In the genomic region with DNA sequence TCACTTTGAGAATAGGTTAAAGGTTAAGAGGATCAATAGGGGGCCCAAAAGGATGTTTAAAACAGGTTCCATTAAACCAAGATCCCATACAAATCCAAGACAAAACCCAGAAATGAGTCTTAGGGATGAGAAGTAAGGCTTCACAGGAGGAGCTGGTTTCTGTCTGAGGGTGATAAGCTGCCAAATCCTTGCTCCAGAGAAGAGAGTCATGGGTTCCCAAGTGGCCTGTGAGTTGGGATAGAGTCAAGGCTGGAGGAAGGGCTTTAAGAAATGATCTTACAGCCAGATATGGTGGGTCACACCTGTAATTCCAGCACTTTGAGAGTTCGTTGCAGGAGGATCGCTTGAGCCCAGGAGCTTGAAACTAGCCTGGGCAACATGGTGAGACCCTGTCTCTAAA, we compare ENCODE assay signal across 19 cellular contexts. TPM values are rescaled to one million over a fixed set of nuclear protein-coding genes. Genes with fewer than 3 reads are reported as not detected.
A peak's percentile ranks its signal among the peaks of the same experiment; 100 is the strongest.
DNase-seq lines count a peak whose midpoint lies in the region; ATAC-seq, FAIRE-seq and TF ChIP-seq lines count a peak whose summit lies in the region.
"Had no signal": no experiment of that assay in that cellular context is flagged by ENCODE, and none has a peak within 500 bp of the region (broad histone marks: within the 10 kb centered on the region; RNA-seq: fewer than 3 reads in every experiment).

No MANE protein-coding gene starts in this region.

- CTCF ChIA-PET in IMR-90 (lab: Yijun Ruan, JAX) (interaction anchor here (0.7 kb wide), 1 partner anchor 173 kb away, joined by 3 read pairs; no protein-coding TSS in a partner anchor), H1 (lab: Charles Lee; ENCODE audit: partially characterized antibody) (interaction anchor here (1.0 to 1.1 kb wide), 2 partner anchors 199 to 301 kb away, joined by 3 read pairs; no protein-coding TSS in a partner anchor), RWPE1 (lab: Yijun Ruan, JAX) (interaction anchor here (0.7 kb wide), 1 partner anchor 160 kb away, joined by 3 read pairs; no protein-coding TSS in a partner anchor)

- no peak for FAIRE-seq in H1 (lab: Jason Lieb, UNC)
- FAIRE-seq: A549, GM12878, GM18507 had no signal

- no CpG with 5 or more reads among the region's 2 CpGs for WGBS in IMR-90 (ENCODE audit: extremely low coverage in 2 of 2, insufficient read length in 1 of 2), 2 experiments
- WGBS in H1 (ENCODE audit: extremely low coverage in 1 of 2, insufficient coverage in 1 of 2, insufficient read length in 1 of 2, insufficient replicate concordance in 2 of 2, low coverage in 1 of 2, low lambda C conversion rate in 2 of 2, missing lambda C conversion rate in 1 of 2), 2 experiments = 94% methylated on average over 2 of the region's 2 CpGs; no CpG with 5 or more reads in 1 of the 2 experiments
- no CpG with 5 or more reads among the region's 2 CpGs for WGBS in trophoblast cell (ENCODE audit: extremely low coverage, insufficient coverage, insufficient read length)

- H3K14ac ChIP-seq in IMR-90 (replicated peaks; ENCODE audit: low read depth, low read length) (0 out of 2 replicates have a peak overlapping the region, but pooled peaks have one; percentile 38), H1 (ENCODE audit: insufficient read length) (no peak overlapping the region), trophoblast cell (ENCODE audit: low read length) (no peak overlapping the region)

- H2AK5ac ChIP-seq in IMR-90 (ENCODE audit: low read depth, low read length) (peak overlapping the region; percentile 30; the same call in 1 of the 2 replicates), H1 (ENCODE audit: low read depth, low read length) (no peak overlapping the region), trophoblast cell (ENCODE audit: low read length) (no peak overlapping the region)

- peak overlapping the region; percentile 36 to 69; a peak in 1 of 4 replicates for H4K8ac ChIP-seq in IMR-90 (ENCODE audit: low read depth in 2 of 2, low read length in 2 of 2)
- H4K8ac ChIP-seq in H1 (ENCODE audit: extremely low read depth, insufficient read depth, low read length) = no peak overlapping the region
- H4K8ac ChIP-seq in trophoblast cell (ENCODE audit: low read depth, low read length) = no peak overlapping the region

- intact Hi-C loops in IMR-90 (cut with micrococcal nuclease) = loop anchor here (5.0 kb wide), 1 partner anchor 105 kb away; no protein-coding TSS in a partner anchor
- intact Hi-C loops in lower lobe of right lung (cut with DNase I) = no loop called here

- H3K27me3 ChIP-seq in IMR-90 (ENCODE audit: control insufficient read depth, insufficient read depth, low read length) (no peaks in the 10 kb centered on the region), H1 (replicated peaks in 1 of 4; ENCODE audit: control insufficient read depth in 3 of 4, extremely low read depth in 1 of 4, insufficient read depth in 3 of 4, low read length in 3 of 4) (peaks cover 0 to 5% (median 0%) of the 10 kb centered on the region in 4 experiments; a peak in 2 of 7 replicates), lower lobe of right lung (ENCODE audit: low read depth) (no peaks in the 10 kb centered on the region), trophoblast cell (ENCODE audit: insufficient read depth, low read length) (no peaks in the 10 kb centered on the region)
- H3K27me3 ChIP-seq: BE2C had no signal

- H3K4me2 ChIP-seq in IMR-90 (ENCODE audit: low read depth, low read length) = no peak overlapping the region
- no peak overlapping the region for H3K4me2 ChIP-seq in H1 (ENCODE audit: insufficient read depth in 1 of 2, low read depth in 2 of 2, low read length in 2 of 2)
- no peak overlapping the region for H3K4me2 ChIP-seq in trophoblast cell (ENCODE audit: low read length)
- H3K4me2 ChIP-seq: A549 had no signal

- H2AFZ ChIP-seq in IMR-90 (replicated peaks; ENCODE audit: low read length, poor library complexity) (no peak overlapping the region), H1 (ENCODE audit: low read length) (no peak overlapping the region), trophoblast cell (ENCODE audit: insufficient read depth, low read length, poor library complexity) (no peak overlapping the region)

- H2BK15ac ChIP-seq in IMR-90 (ENCODE audit: low read depth, low read length) (peak overlapping the region; percentile 59; the same call in 1 of the 3 replicates), H1 (ENCODE audit: low read length) (no peak overlapping the region)

- H3K9me3 ChIP-seq in IMR-90 (ENCODE audit: control insufficient read depth, insufficient read depth, low read length) (no peaks in the 10 kb centered on the region), H1 (ENCODE audit: insufficient read depth in 2 of 2, low read depth in 1 of 2, low read length in 1 of 2) (no peaks in the 10 kb centered on the region), lower lobe of right lung (no peaks in the 10 kb centered on the region), trophoblast cell (ENCODE audit: insufficient read depth, low read depth, low read length) (no peaks in the 10 kb centered on the region)
- H3K9me3 ChIP-seq: A549, BE2C had no signal

- no peak for TF ChIP-seq EP300 in H1 (IDR thresholded peaks at IDR 0.05; ENCODE audit: borderline replicate concordance in 1 of 2, low read depth in 2 of 2, low read length in 2 of 2)

- H3K27ac ChIP-seq in IMR-90 (ENCODE audit: insufficient read depth, low read length) (no peak overlapping the region), H1 (ENCODE audit: low read depth, low read length) (no peak overlapping the region), lower lobe of right lung (peak overlapping the region; percentile 73), trophoblast cell (ENCODE audit: low read depth, low read length) (no peak overlapping the region), RWPE1 (no peak overlapping the region)
- H3K27ac ChIP-seq: A549, C4-2B, HL-60 had no signal

- TF ChIP-seq POLR2A in IMR-90 (IDR thresholded peaks at IDR 0.05; ENCODE audit: low read depth, low read length) = no peak
- no peak for TF ChIP-seq POLR2A in H1 (IDR thresholded peaks at IDR 0.05; ENCODE audit: control extremely low read depth in 1 of 2, low read depth in 2 of 2, low read length in 2 of 2)

- H4K20me1 ChIP-seq in IMR-90 (ENCODE audit: insufficient read depth, low read length) (no peaks in the 10 kb centered on the region), H1 (replicated peaks in 1 of 2; ENCODE audit: control insufficient read depth in 1 of 2, insufficient read depth in 2 of 2, low read length in 2 of 2) (no peaks in the 10 kb centered on the region)

- in situ Hi-C loops in IMR-90 (cut with MboI; ENCODE audit: low sequenced_read_pairs) = no loop called here

- H3K36me3 ChIP-seq in IMR-90 (ENCODE audit: control insufficient read depth, insufficient read depth, low read length) = no peaks in the 10 kb centered on the region
- H3K36me3 ChIP-seq in H1 (ENCODE audit: control insufficient read depth in 2 of 4, insufficient read depth in 4 of 4, low read length in 3 of 4) = no peaks in the 10 kb centered on the region
- H3K36me3 ChIP-seq in lower lobe of right lung = no peaks in the 10 kb centered on the region
- no peaks in the 10 kb centered on the region for H3K36me3 ChIP-seq in trophoblast cell (ENCODE audit: control insufficient read depth in 1 of 2, insufficient read depth in 2 of 2, low read length in 2 of 2)
- H3K36me3 ChIP-seq: BE2C had no signal

- H2BK20ac ChIP-seq in IMR-90 (ENCODE audit: low read depth, low read length) (peak overlapping the region; percentile 38; the same call in 1 of the 2 replicates), H1 (ENCODE audit: low read length) (0 out of 2 replicates have a peak overlapping the region, but pooled peaks have one; percentile 49)

- BruUV-seq in IMR-90 (replicated peaks; lab: Mats Ljungman, UMichigan) = no TSS peak

- no peaks in the 10 kb centered on the region for H3K23me2 ChIP-seq in H1 (ENCODE audit: low read depth, low read length)

- H3K18ac ChIP-seq in IMR-90 (ENCODE audit: low read depth, low read length) (peak overlapping the region; percentile 43), H1 (ENCODE audit: extremely low read depth, low read length) (no peak overlapping the region), trophoblast cell (ENCODE audit: low read length) (no peak overlapping the region)

- H3K4me1 ChIP-seq in IMR-90 (ENCODE audit: control insufficient read depth, insufficient read depth, low read length) (peaks cover 41% of the 10 kb centered on the region), H1 (replicated peaks in 1 of 4; ENCODE audit: control insufficient read depth in 3 of 4, insufficient read depth in 4 of 4, low read length in 3 of 4) (peaks cover 3 to 19% (median 11%) of the 10 kb centered on the region in 4 experiments), lower lobe of right lung (peaks cover 34% of the 10 kb centered on the region), trophoblast cell (ENCODE audit: control insufficient read depth in 1 of 2, insufficient read depth in 2 of 2, low read length in 2 of 2) (peaks cover 12 to 16% of the 10 kb centered on the region in 2 experiments)
- H3K4me1 ChIP-seq: BE2C had no signal

- dilution Hi-C loops in IMR-90 (cut with HindIII; ENCODE audit: low sequenced_read_pairs, unreplicated experiment) = no loop called here

- H4K12ac ChIP-seq in trophoblast cell (ENCODE audit: low read depth, low read length) = no peak overlapping the region

- DNase-seq in IMR-90 = no peak
- no peak for DNase-seq in H1 (ENCODE audit: low read depth in 1 of 2, low spot score in 2 of 2)
- DNase-seq in lower lobe of right lung = no peak
- DNase-seq in trophoblast cell = no peak
- DNase-seq in NOMO-1 treated with dmso at 0.1 percent for 144 hours (lab: John Stamatoyannopoulos, UW; ENCODE audit: unreplicated experiment) = no peak
- no peak for DNase-seq in T1000 (lab: John Stamatoyannopoulos, UW)
- no peak for DNase-seq in RWPE1 (ENCODE audit: low spot score)
- DNase-seq: BE2C; CD4-positive, alpha-beta memory T cell; DMS79; GOT3; HCEC 1CT; HFFc6 had no signal

- H4K5ac ChIP-seq in IMR-90 (ENCODE audit: low read depth, low read length) = no peak overlapping the region
- no peak overlapping the region for H4K5ac ChIP-seq in H1 (ENCODE audit: insufficient read length, low read depth, low read length)

- H4K91ac ChIP-seq in IMR-90 (ENCODE audit: insufficient read depth, low read depth, low read length) = peak overlapping the region; percentile 54; the same call in 1 of the 2 replicates
- no peak overlapping the region for H4K91ac ChIP-seq in H1 (replicated peaks; ENCODE audit: insufficient read length, low read length)
- H4K91ac ChIP-seq in trophoblast cell (ENCODE audit: low read depth, low read length) = no peak overlapping the region

- TF ChIP-seq RAD21 in IMR-90 (IDR thresholded peaks at IDR 0.05; ENCODE audit: low read length) (no peak), H1 (IDR thresholded peaks at IDR 0.05 in 1 of 2, conservative IDR thresholded peaks at IDR 0.05 in 1 of 2; ENCODE audit: low read depth in 2 of 2, low read length in 2 of 2) (no peak)

- no peak overlapping the region for H2BK12ac ChIP-seq in H1 (ENCODE audit: low read depth, low read length)
- H2BK12ac ChIP-seq in trophoblast cell (ENCODE audit: low read length) = peak overlapping the region; percentile 46

- H2AK9ac ChIP-seq in IMR-90 (replicated peaks; ENCODE audit: low read depth, low read length, poor library complexity) = no peak overlapping the region

- H2BK5ac ChIP-seq in IMR-90 (ENCODE audit: low read depth, low read length, poor library complexity, severe bottlenecking) (no peak overlapping the region), H1 (ENCODE audit: low read depth, low read length) (no peak overlapping the region), trophoblast cell (ENCODE audit: low read depth, low read length, poor library complexity) (no peak overlapping the region)

- H3K79me2 ChIP-seq in H1 (ENCODE audit: control insufficient read depth in 1 of 2, insufficient read depth in 2 of 2, low read length in 2 of 2) = no peaks in the 10 kb centered on the region
- H3K79me2 ChIP-seq in trophoblast cell (ENCODE audit: control insufficient read depth, insufficient read depth, low read length, poor library complexity) = no peaks in the 10 kb centered on the region

- ATAC-seq in IMR-90 (ENCODE audit: low read depth) = no peak
- no peak for ATAC-seq in lower lobe of right lung
- no peak for ATAC-seq in HG03139 (IDR thresholded peaks at IDR 0.05; ENCODE audit: unreplicated experiment)
- ATAC-seq: A549, GM12878 had no signal

- POLR2A ChIA-PET in IMR-90 (lab: Charles Lee; ENCODE audit: unreplicated experiment) (no interaction called here), H1 (lab: Charles Lee; ENCODE audit: partially characterized antibody) (no interaction called here), RWPE1 (lab: Yijun Ruan, JAX; ENCODE audit: low non-redundant PET) (no interaction called here)

- H3K56ac ChIP-seq in IMR-90 (ENCODE audit: extremely low read depth, insufficient read depth, low read length) (no peak overlapping the region), H1 (replicated peaks; ENCODE audit: insufficient read length, low read depth, low read length) (no peak overlapping the region)

- no peak for TF ChIP-seq CTCF in IMR-90 (conservative IDR thresholded peaks at IDR 0.05; ENCODE audit: low read depth, low read length)
- TF ChIP-seq CTCF in H1 (IDR thresholded peaks at IDR 0.05; ENCODE audit: control extremely low read depth in 1 of 3, insufficient read depth in 1 of 3, low read depth in 1 of 3, low read length in 3 of 3) = no peak
- no peak for TF ChIP-seq CTCF in lower lobe of right lung (IDR thresholded peaks at IDR 0.05)
- TF ChIP-seq CTCF in RWPE1 (conservative IDR thresholded peaks at IDR 0.05; ENCODE audit: low read depth) = no peak

- H3K79me1 ChIP-seq in IMR-90 (ENCODE audit: low read depth in 1 of 2, low read length in 2 of 2) = peaks cover 0 to 21% of the 10 kb centered on the region in 2 experiments; a peak in 3 of 4 replicates
- H3K79me1 ChIP-seq in H1 (ENCODE audit: low read depth, low read length) = no peaks in the 10 kb centered on the region
- H3K79me1 ChIP-seq in trophoblast cell (ENCODE audit: low read length) = peaks cover 6% of the 10 kb centered on the region

- H2BK120ac ChIP-seq in IMR-90 (ENCODE audit: low read depth, low read length) = peak overlapping the region; percentile 70
- no peak overlapping the region for H2BK120ac ChIP-seq in H1 (replicated peaks; ENCODE audit: low read depth, low read length)
- no peak overlapping the region for H2BK120ac ChIP-seq in trophoblast cell (ENCODE audit: insufficient read depth, low read length, poor library complexity)

- H3K4me3 ChIP-seq in IMR-90 (ENCODE audit: insufficient read depth, low read depth, low read length) (no peak overlapping the region), H1 (ENCODE audit: extremely low read depth in 1 of 4, insufficient read depth in 2 of 4, low read depth in 3 of 4, low read length in 4 of 4) (no peak overlapping the region), lower lobe of right lung (no peak overlapping the region), trophoblast cell (ENCODE audit: low read depth, low read length) (no peak overlapping the region)
- H3K4me3 ChIP-seq: A549, GM12878 had no signal

- H3K9me1 ChIP-seq in IMR-90 (ENCODE audit: insufficient read depth, low read length) = peaks cover 26% of the 10 kb centered on the region

- H3K23ac ChIP-seq in IMR-90 (ENCODE audit: low read depth, low read length) = peak overlapping the region; percentile 45; the same call in 1 of the 2 replicates
- no peak overlapping the region for H3K23ac ChIP-seq in H1 (ENCODE audit: insufficient read length)
- H3K23ac ChIP-seq in trophoblast cell (ENCODE audit: low read length) = no peak overlapping the region

- H3K4ac ChIP-seq in IMR-90 (ENCODE audit: low read depth, low read length) (peak overlapping the region; percentile 70; the same call in 1 of the 2 replicates), H1 (replicated peaks; ENCODE audit: insufficient read length, low read depth, low read length) (no peak overlapping the region), trophoblast cell (ENCODE audit: low read depth, low read length) (no peak overlapping the region)

- H3K9ac ChIP-seq in IMR-90 (ENCODE audit: low read depth, low read length) = no peak overlapping the region
- no peak overlapping the region for H3K9ac ChIP-seq in H1 (replicated peaks in 1 of 4; ENCODE audit: extremely low read depth in 1 of 4, low read depth in 3 of 4, low read length in 3 of 4)
- no peak overlapping the region for H3K9ac ChIP-seq in trophoblast cell (ENCODE audit: low read length)

RNA-seq across cellular contexts. Expression of a gene that starts 40.2 kb away (rescaled TPM):
- total RNA-seq in IMR-90 (2012; rRNA removed) = 11.5 and 18.3 TPM in 2 replicates
- 6.9 and 7.5 TPM in 2 replicates for polyA plus RNA-seq in IMR-90 (2012; rRNA removed)
- polyA plus RNA-seq in IMR-90 (2012; cell fraction: cytosol; rRNA removed) = 2.3 and 4.8 TPM in 2 replicates
- 1.3 and 5.4 TPM in 2 replicates for polyA plus RNA-seq in IMR-90 (2012; cell fraction: nucleus; rRNA removed; ENCODE audit: low replicate concordance)
- total RNA-seq in H1 (2021; fragmentation: NEBNext Ultra II Directional; extraction: Animal tissue kit (Norgen Biotek cat#: 25700)) = 20.4 and 22.0 TPM in 2 replicates
- 7.3 and 7.6 TPM in 2 replicates for polyA plus RNA-seq in H1 (2011; rRNA removed)
- polyA plus RNA-seq in H1 (2011; cell fraction: cytosol; rRNA removed) = 6.8 TPM
- polyA plus RNA-seq in H1 (2011; cell fraction: nucleus; rRNA removed) = 6.3 TPM
- polyA plus RNA-seq in H1 (2012, experiment 1 of 2) = 5.1 to 6.7 TPM (median 5.9 TPM) in 4 replicates
- 0.79 TPM for polyA plus RNA-seq in H1 (2012, experiment 2 of 2)
- polyA plus RNA-seq in H1 (2013, experiment 1 of 2) = 14.3 TPM
- polyA plus RNA-seq in H1 (2013, experiment 2 of 2) = 16.9 TPM
- 31.2 and 33.5 TPM in 2 replicates for polyA minus RNA-seq in H1 (2011; rRNA and poly(A)+ RNA removed)
- polyA minus RNA-seq in H1 (2011; cell fraction: cytosol; rRNA and poly(A)+ RNA removed) = 15.2 TPM
- 27.4 TPM for polyA minus RNA-seq in H1 (2011; cell fraction: nucleus; rRNA and poly(A)+ RNA removed)
- total RNA-seq in lower lobe of right lung = 13.0 TPM
- polyA plus RNA-seq in trophoblast cell (2013) = 10.4 and 10.6 TPM in 2 replicates

Comparison
In these comparisons a context has a peak if more than half of its experiments do, and no peak if none do; other contexts are left out.
1. H4K8ac ChIP-seq: peak in IMR-90 (2 of 2); none in H1 (single experiment) and trophoblast cell (single experiment).